8 cellular contexts compared by ENCODE assay signal in the genomic region with DNA sequence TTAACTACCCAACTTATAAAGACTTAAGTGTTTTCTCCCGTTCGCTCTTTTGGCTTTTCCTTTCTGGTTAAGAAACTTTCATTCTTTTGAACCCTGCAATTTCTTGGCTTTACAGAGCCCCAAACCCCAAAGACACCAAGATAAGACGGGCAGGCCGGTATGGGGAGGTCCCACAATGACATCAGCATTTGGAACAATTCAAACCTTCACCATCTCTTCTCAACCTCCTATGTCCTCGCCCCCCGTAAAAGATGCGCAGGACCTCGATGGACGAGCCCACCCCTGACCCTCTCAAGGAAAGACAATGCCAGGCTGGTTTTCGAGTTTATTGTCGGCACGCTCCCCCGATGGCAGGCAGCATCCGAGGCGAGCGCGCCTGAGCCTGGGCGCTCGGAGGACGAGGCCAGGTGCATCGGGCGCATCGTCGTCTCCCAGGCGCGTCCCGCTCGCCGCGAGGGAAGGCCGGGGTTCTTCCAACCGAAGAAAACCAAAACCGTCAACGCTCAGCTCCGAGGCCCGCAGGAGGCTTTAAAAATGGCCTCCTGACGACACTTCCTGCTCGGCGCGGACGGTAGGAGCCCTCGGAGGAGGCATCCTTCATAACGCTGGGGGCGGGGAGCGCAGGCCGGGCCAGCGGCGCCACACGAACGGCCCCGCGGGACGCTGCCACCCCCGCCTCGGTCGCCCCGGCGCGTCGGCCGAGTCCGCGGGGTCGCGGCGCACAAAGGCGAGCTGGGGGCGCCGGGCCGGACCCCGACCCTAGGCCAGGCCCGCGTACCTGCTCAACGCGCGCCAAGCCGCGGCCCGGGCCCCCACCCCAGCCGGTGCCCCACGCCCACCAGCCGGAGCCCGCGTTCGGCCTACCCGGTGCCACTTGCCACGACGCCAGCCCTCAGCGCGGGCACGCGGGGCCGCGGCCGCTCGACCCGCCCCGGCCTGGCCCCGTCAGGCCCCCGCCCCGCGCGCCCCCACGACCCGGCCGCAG. TPM values are rescaled to one million over a fixed set of nuclear protein-coding genes. Genes with fewer than 3 reads are reported as not detected.
DNase-seq lines count a peak whose midpoint lies in the region; ATAC-seq and TF ChIP-seq lines count a peak whose summit lies in the region.

No MANE protein-coding gene starts in this region.

- peak overlapping the region; percentile 66 to 88 for H3K27ac ChIP-seq in lung (ENCODE audit: low read depth in 1 of 2, low read length in 1 of 2)

- H3K4me1 Mint-ChIP-seq in IgD-negative memory B cell: peaks cover 10 to 21% (median 21%) of the 10 kb centered on the region in 3 donors
- peaks cover 30% of the 10 kb centered on the region for H3K4me1 Mint-ChIP-seq in activated CD4-positive, alpha-beta T cell treated with anti-CD3 and anti-CD28 coated beads for 36 hours
- peaks cover 28% of the 10 kb centered on the region for H3K4me1 Mint-ChIP-seq in dendritic cell treated with granulocyte-macrophage colony-stimulating factor and Interleukin-4, amounts not matched to agents 40 ng/mL and 50 ng/mL, for 4 days (ENCODE audit: low read depth)

- 10 to 12% methylated on average over 75 to 106 of the region's 106 CpGs for WGBS in lung, 2 donors

- peak overlapping the region; percentile 57 to 97 (median 90) for H3K27ac Mint-ChIP-seq in IgD-negative memory B cell
- peak overlapping the region; percentile 90 for H3K27ac Mint-ChIP-seq in activated CD4-positive, alpha-beta T cell treated with anti-CD3 and anti-CD28 coated beads for 36 hours
- H3K27ac Mint-ChIP-seq in dendritic cell treated with granulocyte-macrophage colony-stimulating factor and Interleukin-4, amounts not matched to agents 40 ng/mL and 50 ng/mL, for 4 days: peak overlapping the region; percentile 73

- POLR2A ChIA-PET in activated CD4-positive, alpha-beta T cell treated with anti-CD3 and anti-CD28 coated beads for 36 hours (lab: Charles Lee): interaction anchor here (0.7 kb wide), 1 partner anchor 339 kb away, joined by 3 read pairs; no protein-coding TSS in a partner anchor

- H3K9me3 Mint-ChIP-seq in IgD-negative memory B cell: no peaks in the 10 kb centered on the region
- peaks cover 9% of the 10 kb centered on the region for H3K9me3 Mint-ChIP-seq in activated CD4-positive, alpha-beta T cell treated with anti-CD3 and anti-CD28 coated beads for 36 hours (ENCODE audit: low read depth)
- peaks cover 26% of the 10 kb centered on the region for H3K9me3 Mint-ChIP-seq in dendritic cell treated with granulocyte-macrophage colony-stimulating factor and Interleukin-4, amounts not matched to agents 40 ng/mL and 50 ng/mL, for 4 days

- ATAC-seq in GM21515 (IDR thresholded peaks at IDR 0.05; ENCODE audit: unreplicated experiment) (peak; percentile 63), lung (ENCODE audit: insufficient read depth, low FRiP score) (peak; percentile 10)
- peak; percentile 63 for ATAC-seq in activated CD4-positive, alpha-beta T cell treated with anti-CD3 and anti-CD28 coated beads for 36 hours

- CTCF ChIA-PET in activated CD4-positive, alpha-beta T cell treated with anti-CD3 and anti-CD28 coated beads for 36 hours (lab: Charles Lee): interaction anchor here (0.6 to 0.7 kb wide), 4 partner anchors 84 to 188 kb away, joined by 3 to 4 read pairs (median 3); no protein-coding TSS in a partner anchor

- H3K9me3 ChIP-seq in lung (ENCODE audit: control insufficient read depth in 2 of 2, insufficient read depth in 1 of 2, low read length in 1 of 2): peaks cover 0 to 12% of the 10 kb centered on the region in 2 donors

- H3K27me3 ChIP-seq in lung (ENCODE audit: control insufficient read depth, insufficient read depth): no peaks in the 10 kb centered on the region

- peaks cover 0 to 11% of the 10 kb centered on the region in 2 donors for H3K4me1 ChIP-seq in lung (ENCODE audit: control insufficient read depth in 2 of 2, insufficient read depth in 2 of 2, low read length in 2 of 2)

- intact Hi-C loops in activated CD4-positive, alpha-beta T cell treated with anti-CD3 and anti-CD28 coated beads for 36 hours (cut with DNase I, micrococcal nuclease): loop anchor here (1.0 to 10.0 kb wide), 6 partner anchors 218 to 1028 kb away; a partner anchor contains a TSS
- intact Hi-C loops in dendritic cell treated with granulocyte-macrophage colony-stimulating factor and Interleukin-4, amounts not matched to agents 40 ng/mL and 50 ng/mL, for 4 days (cut with micrococcal nuclease): no loop called here

- H3K4me3 Mint-ChIP-seq in IgD-negative memory B cell: peak overlapping the region; percentile 88 to 97 (median 94)
- H3K4me3 Mint-ChIP-seq in activated CD4-positive, alpha-beta T cell treated with anti-CD3 and anti-CD28 coated beads for 36 hours: peak overlapping the region; percentile 83
- H3K4me3 Mint-ChIP-seq in dendritic cell treated with granulocyte-macrophage colony-stimulating factor and Interleukin-4, amounts not matched to agents 40 ng/mL and 50 ng/mL, for 4 days: peak overlapping the region; percentile 74

- TF ChIP-seq CTCF in lung (IDR thresholded peaks at IDR 0.05; ENCODE audit: control extremely low read depth, extremely low read depth): no peak

- H3K27me3 Mint-ChIP-seq in IgD-negative memory B cell: peaks cover 8% of the 10 kb centered on the region
- H3K27me3 Mint-ChIP-seq in activated CD4-positive, alpha-beta T cell treated with anti-CD3 and anti-CD28 coated beads for 36 hours: peaks cover 7% of the 10 kb centered on the region
- H3K27me3 Mint-ChIP-seq in dendritic cell treated with granulocyte-macrophage colony-stimulating factor and Interleukin-4, amounts not matched to agents 40 ng/mL and 50 ng/mL, for 4 days: peaks cover 46% of the 10 kb centered on the region

- peak overlapping the region; percentile 93 for H3K4me3 ChIP-seq in lung

- H3K36me3 Mint-ChIP-seq in IgD-negative memory B cell: peaks cover 4% of the 10 kb centered on the region
- peaks cover 45% of the 10 kb centered on the region for H3K36me3 Mint-ChIP-seq in activated CD4-positive, alpha-beta T cell treated with anti-CD3 and anti-CD28 coated beads for 36 hours (ENCODE audit: low read depth)
- H3K36me3 Mint-ChIP-seq in dendritic cell treated with granulocyte-macrophage colony-stimulating factor and Interleukin-4, amounts not matched to agents 40 ng/mL and 50 ng/mL, for 4 days (ENCODE audit: low read depth): peaks cover 44% of the 10 kb centered on the region

- DNase-seq in EL: peak; percentile 57
- peak; percentile 80 for DNase-seq in activated CD4-positive, alpha-beta T cell treated with anti-CD3 and anti-CD28 coated beads for 36 hours
- DNase-seq in lung (ENCODE audit: low spot score): peak; percentile 42
- DNase-seq in stimulated activated CD8-positive, alpha-beta memory T cell treated with anti-CD3 and anti-CD28 coated beads, Interleukin-2, amount 100 ng/mL, for 1 hour (ENCODE audit: low read depth in 2 of 2): peak; percentile 26 to 46
- no peak for DNase-seq in SKM-1 treated with dmso at 0.1 percent for 144 hours (lab: John Stamatoyannopoulos, UW; ENCODE audit: unreplicated experiment)

- peaks cover 6 to 9% of the 10 kb centered on the region in 2 donors for H3K36me3 ChIP-seq in lung (ENCODE audit: control insufficient read depth in 2 of 2, insufficient read depth in 2 of 2, low read length in 2 of 2)

RNA-seq across cellular contexts. Expression of a gene that starts 0.7 kb away (rescaled TPM):
- polyA plus RNA-seq in IgD-negative memory B cell: 15.6 TPM
- 10 to 100 TPM; 14.0 to 16.2 TPM for total RNA-seq in activated CD4-positive, alpha-beta T cell treated with anti-CD3 and anti-CD28 coated beads for 36 hours
- total RNA-seq in lung: 10 to 100 TPM; 13.0 to 44.5 TPM
- polyA plus RNA-seq in lung: 1 to 10 TPM; 3.3 to 6.4 TPM

Comparison
In these comparisons a context has a peak if more than half of its experiments do, and no peak if none do; other contexts are left out.
1. ATAC-seq: peak in every context shown above with its lines; median percentile 63 in GM21515; 63 in activated CD4-positive, alpha-beta T cell treated with anti-CD3 and anti-CD28 coated beads for 36 hours; 10 in lung.